8 cellular contexts compared by ENCODE assay signal in the genomic region with DNA sequence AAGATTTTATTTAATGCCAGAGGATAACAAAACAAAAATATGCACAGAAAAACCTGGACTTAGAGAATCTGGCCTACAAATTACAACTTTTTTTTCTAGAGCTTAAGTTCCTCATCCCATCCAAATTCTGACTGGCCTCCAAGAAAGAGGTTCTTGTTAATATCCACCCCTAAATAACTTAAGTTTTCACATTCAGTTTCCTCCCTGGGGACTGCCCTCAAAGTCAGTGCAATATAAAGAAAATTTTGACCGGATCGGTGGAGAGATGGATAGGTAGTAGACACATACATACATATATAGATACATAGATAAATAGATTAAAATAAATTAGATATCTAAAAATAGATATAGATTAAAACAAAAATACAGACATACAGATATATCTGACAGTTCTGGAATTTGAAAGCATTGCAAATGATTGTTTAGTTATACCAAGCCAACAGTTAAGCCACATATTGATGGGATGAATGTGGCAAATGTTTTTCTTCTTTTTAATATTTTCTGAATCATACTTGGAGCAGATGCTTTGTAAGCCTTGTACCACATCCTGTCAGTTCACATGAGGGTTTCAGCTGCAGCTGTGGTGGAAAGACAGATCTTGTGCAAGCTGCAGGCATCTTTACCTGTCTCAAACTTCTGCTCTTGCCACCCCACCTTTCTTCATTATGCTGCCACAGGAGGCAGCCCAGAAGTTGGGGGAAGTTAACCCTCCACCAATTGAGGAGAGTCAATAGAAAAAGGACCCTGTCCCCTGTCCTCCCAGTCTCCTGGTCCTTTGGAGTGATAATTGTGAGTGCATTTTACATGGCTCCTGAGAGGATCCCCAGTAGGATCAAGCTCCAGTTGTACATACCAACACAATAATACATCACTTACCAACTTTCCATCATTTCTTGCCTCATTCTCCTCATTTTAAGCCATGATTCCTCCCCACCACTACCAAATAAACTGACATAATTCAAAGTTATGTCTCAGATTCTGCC. TPM values are rescaled to one million over a fixed set of nuclear protein-coding genes. Genes with fewer than 3 reads are reported as not detected.
DNase-seq lines count a peak whose midpoint lies in the region; ATAC-seq, FAIRE-seq and TF ChIP-seq lines count a peak whose summit lies in the region.

No MANE protein-coding gene starts in this region.

- H3K4me3 ChIP-seq in astrocyte (ENCODE audit: insufficient read depth, low read depth, low read length), result no peak overlapping the region

- H3K36me3 Mint-ChIP-seq in astrocyte (ENCODE audit: low read depth, unreplicated experiment), result no peaks in the 10 kb centered on the region

- H3K27me3 ChIP-seq in astrocyte (ENCODE audit: insufficient read depth, low read length), result no peaks in the 10 kb centered on the region

- peaks cover 10% of the 10 kb centered on the region for H3K4me1 ChIP-seq in astrocyte (ENCODE audit: insufficient read depth, low read length)

- no peaks in the 10 kb centered on the region for H3K9me3 ChIP-seq in astrocyte (ENCODE audit: insufficient read depth, low read depth, low read length)

- ATAC-seq in GM18505 (IDR thresholded peaks at IDR 0.05; ENCODE audit: unreplicated experiment), result peak; percentile 96
- peak; percentile 95 for ATAC-seq in HG02840 (IDR thresholded peaks at IDR 0.05; ENCODE audit: low FRiP score, unreplicated experiment)

- FAIRE-seq in astrocyte (lab: Jason Lieb, UNC), result no peak

- no peak overlapping the region for H3K27ac Mint-ChIP-seq in astrocyte (ENCODE audit: unreplicated experiment)

- no peak for TF ChIP-seq POLR2A in GM18505 (IDR thresholded peaks at IDR 0.05; ENCODE audit: borderline replicate concordance, extremely low read depth, insufficient read depth, insufficient read length)

- DNase-seq in RKO (ENCODE audit: low spot score) (peak; percentile 52), astrocyte (ENCODE audit: low read depth) (peak; percentile 63), NCI-H526 (lab: John Stamatoyannopoulos, UW) (no peak), dermis blood vessel endothelial cell (no peak), ureter (ENCODE audit: low spot score) (no peak)
- peak; percentile 19 for DNase-seq in stimulated activated CD8-positive, alpha-beta memory T cell treated with anti-CD3 and anti-CD28 coated beads, Interleukin-4, amount 100 ng/mL, for 24 hours (ENCODE audit: low read depth)

- H3K9me3 Mint-ChIP-seq in astrocyte (ENCODE audit: unreplicated experiment), result no peaks in the 10 kb centered on the region

- H3K79me2 ChIP-seq in astrocyte (ENCODE audit: insufficient read depth, low read length), result no peaks in the 10 kb centered on the region

- H2AFZ ChIP-seq in astrocyte (ENCODE audit: low read depth, low read length), result no peak overlapping the region

- H3K4me3 Mint-ChIP-seq in astrocyte (ENCODE audit: unreplicated experiment), result no peak overlapping the region

- H3K4me2 ChIP-seq in astrocyte (ENCODE audit: low read length), result peak overlapping the region; percentile 35

- peaks cover 3% of the 10 kb centered on the region for H3K4me1 Mint-ChIP-seq in astrocyte (ENCODE audit: low read depth, unreplicated experiment)

- H4K20me1 ChIP-seq in astrocyte (ENCODE audit: insufficient read depth, low read length), result no peaks in the 10 kb centered on the region

- H3K9ac ChIP-seq in astrocyte (ENCODE audit: low read length), result no peak overlapping the region

- no peaks in the 10 kb centered on the region for H3K27me3 Mint-ChIP-seq in astrocyte (ENCODE audit: low read depth, unreplicated experiment)

- no peak overlapping the region for H3K27ac ChIP-seq in astrocyte (ENCODE audit: low read depth, low read length)

- no peaks in the 10 kb centered on the region for H3K36me3 ChIP-seq in astrocyte (ENCODE audit: insufficient read depth, low read length)

- TF ChIP-seq CTCF in astrocyte (IDR thresholded peaks at IDR 0.05; ENCODE audit: insufficient read depth, low read depth, low read length), result no peak

RNA-seq across cellular contexts. Expression of a gene that starts 58.5 kb away (rescaled TPM):
- total RNA-seq in astrocyte, result 0.19 and 0.25 TPM in 2 replicates
- 1.2 TPM in 2 replicates for total RNA-seq in dermis blood vessel endothelial cell
- total RNA-seq in ureter, result 8.3 TPM

Comparison
In these comparisons a context has a peak if more than half of its experiments do, and no peak if none do; other contexts are left out.
1. DNase-seq: peak in RKO (single experiment), astrocyte (single experiment) and stimulated activated CD8-positive, alpha-beta memory T cell treated with anti-CD3 and anti-CD28 coated beads, Interleukin-4, amount 100 ng/mL, for 24 hours (single experiment); none in NCI-H526 (0 of 2), dermis blood vessel endothelial cell (single experiment) and ureter (single experiment).